In the genomic region with DNA sequence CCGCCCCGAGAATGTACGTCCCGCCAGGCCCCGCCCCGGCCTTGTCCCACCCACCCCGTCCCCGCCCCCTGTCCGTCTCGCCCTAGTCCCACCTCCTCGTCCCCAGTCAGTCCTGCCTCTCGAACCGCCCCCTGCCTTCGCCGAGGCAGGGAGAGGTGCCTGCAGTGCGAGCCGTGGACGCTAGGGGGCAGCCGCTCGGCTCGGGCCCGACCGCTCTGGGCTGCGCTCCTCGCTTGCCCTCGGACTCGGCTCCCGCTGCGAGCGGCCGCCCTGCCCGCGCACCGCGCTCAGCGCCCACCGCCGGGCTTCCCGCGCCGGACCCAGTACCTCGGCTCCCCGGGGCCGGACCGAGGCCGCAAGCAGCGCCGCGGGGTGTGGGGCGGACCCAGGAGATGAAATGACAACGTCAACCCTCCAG, we compare ENCODE assay signal across 8 cellular contexts. TPM values are rescaled to one million over a fixed set of nuclear protein-coding genes. Genes with fewer than 3 reads are reported as not detected.
DNase-seq lines count a peak whose midpoint lies in the region; ATAC-seq and TF ChIP-seq lines count a peak whose summit lies in the region.

Gene VPS4A (plus strand): TSS at position 236 of the 418 bp plus-strand sequence. CDS start 162 bp downstream, at position 398.

- CTCF ChIA-PET in WTC11 (lab: Charles Lee): interaction anchor here (1.3 to 2.2 kb wide), 2 partner anchors 12 to 161 kb away, joined by 6 to 7 read pairs; no protein-coding TSS in a partner anchor

- DNase-seq in AG09309 (ENCODE audit: low read depth): peak; percentile 86
- peak; percentile 86 for DNase-seq in NCI-H2227 treated with DMSO at 0.1 percent for 48 hours (lab: John Stamatoyannopoulos, UW)
- peak; percentile 97 for DNase-seq in WTC11 (ENCODE audit: low spot score)
- DNase-seq in cardiac fibroblast (ENCODE audit: low read depth in 2 of 2): peak; percentile 96 to 98
- DNase-seq in inferior parietal cortex (ENCODE audit: extremely low spot score): peak; percentile 95
- DNase-seq in stimulated activated CD4-positive, alpha-beta T cell treated with anti-CD3 and anti-CD28 coated beads, Interleukin-12 subunit alpha, Interleukin-12 subunit beta, amount 100 ng/mL, for 24 hours (ENCODE audit: low read depth in 2 of 2): peak; percentile 95 to 97

- TF ChIP-seq CTCF in AG09309 (IDR thresholded peaks at IDR 0.05; ENCODE audit: control insufficient read depth, insufficient read depth, low read depth, low read length, missing control alignments): peak; percentile 81
- TF ChIP-seq CTCF in WTC11 (IDR thresholded peaks at IDR 0.05): peak; percentile 95
- TF ChIP-seq CTCF in cardiac fibroblast (IDR thresholded peaks at IDR 0.05; ENCODE audit: low read depth, low read length): peak; percentile 77

- H3K27ac Mint-ChIP-seq in WTC11: peak within 1 kb of the TSS; percentile 96

- POLR2A ChIA-PET in WTC11 (lab: Charles Lee): no interaction called here

- H3K4me3 ChIP-seq in AG09309 (ENCODE audit: control insufficient read depth, low read depth, low read length) (peak within 1 kb of the TSS; percentile 96), cardiac fibroblast (replicated peaks in 1 of 2; ENCODE audit: low read depth in 2 of 2, low read length in 2 of 2) (peak within 1 kb of the TSS; percentile 81 to 86)

- H3K36me3 Mint-ChIP-seq in WTC11: peaks cover 5% of the 10 kb centered on the region; the same call in 1 of the 2 replicates

- ATAC-seq in GM18909 (IDR thresholded peaks at IDR 0.05; ENCODE audit: poor library complexity, unreplicated experiment) (peak; percentile 95), HG03175 (IDR thresholded peaks at IDR 0.05; ENCODE audit: unreplicated experiment) (peak; percentile 94), WTC11 (peak; percentile 95)

- H3K4me1 Mint-ChIP-seq in WTC11: peaks cover 9% of the 10 kb centered on the region

- peak within 1 kb of the TSS; percentile 96 for H3K4me3 Mint-ChIP-seq in WTC11

- no peaks in the 10 kb centered on the region for H3K9me3 Mint-ChIP-seq in WTC11

- H3K27me3 Mint-ChIP-seq in WTC11 (ENCODE audit: low read depth): no peaks in the 10 kb centered on the region

TF ChIP-seq in WTC11, 78 proteins besides CTCF, POLR2A, EP300 and RAD21 (continues in another document):
- TF ChIP-seq NFE2L1 (CRISPR knock-in tag; IDR thresholded peaks at IDR 0.05) (0 out of 2 replicates have a peak, but pooled peaks have one; percentile 32), HMGA2 (CRISPR knock-in tag; IDR thresholded peaks at IDR 0.05) (no peak), ESRRA (CRISPR knock-in tag; IDR thresholded peaks at IDR 0.05; ENCODE audit: borderline replicate concordance) (peak; percentile 36; the same call in 1 of the 2 replicates), TEAD4 (CRISPR knock-in tag; IDR thresholded peaks at IDR 0.05) (peak; percentile 2; the same call in 1 of the 2 replicates), CREM (CRISPR knock-in tag; IDR thresholded peaks at IDR 0.05) (0 out of 2 replicates have a peak, but pooled peaks have one; percentile 6), ATF1 (CRISPR knock-in tag; IDR thresholded peaks at IDR 0.05) (no peak), GABPB1 (CRISPR knock-in tag; IDR thresholded peaks at IDR 0.05) (0 out of 2 replicates have a peak, but pooled peaks have one; percentile 12), ZNF532 (CRISPR knock-in tag; IDR thresholded peaks at IDR 0.05; ENCODE audit: borderline replicate concordance) (no peak), KAT7 (CRISPR knock-in tag; IDR thresholded peaks at IDR 0.05; ENCODE audit: borderline replicate concordance) (peak; percentile 92; the same call in 1 of the 2 replicates), ZNF263 (CRISPR knock-in tag; IDR thresholded peaks at IDR 0.05; ENCODE audit: low read depth) (0 out of 2 replicates have a peak, but pooled peaks have one; percentile 33), ZNF232 (CRISPR knock-in tag; IDR thresholded peaks at IDR 0.05) (peak; percentile 87; the same call in 1 of the 2 replicates), OVOL2 (CRISPR knock-in tag; IDR thresholded peaks at IDR 0.05; ENCODE audit: borderline replicate concordance) (no peak), NR2C2 (CRISPR knock-in tag; IDR thresholded peaks at IDR 0.05) (no peak), AR (CRISPR knock-in tag; IDR thresholded peaks at IDR 0.05) (no peak), NFATC4 (CRISPR knock-in tag; IDR thresholded peaks at IDR 0.05) (no peak), SP1 (CRISPR knock-in tag; conservative IDR thresholded peaks at IDR 0.05) (peak; percentile 85), CBFB (CRISPR knock-in tag; IDR thresholded peaks at IDR 0.05; ENCODE audit: low read depth) (no peak), RORB (CRISPR knock-in tag; IDR thresholded peaks at IDR 0.05) (no peak)
- TF ChIP-seq, protein P1, sequence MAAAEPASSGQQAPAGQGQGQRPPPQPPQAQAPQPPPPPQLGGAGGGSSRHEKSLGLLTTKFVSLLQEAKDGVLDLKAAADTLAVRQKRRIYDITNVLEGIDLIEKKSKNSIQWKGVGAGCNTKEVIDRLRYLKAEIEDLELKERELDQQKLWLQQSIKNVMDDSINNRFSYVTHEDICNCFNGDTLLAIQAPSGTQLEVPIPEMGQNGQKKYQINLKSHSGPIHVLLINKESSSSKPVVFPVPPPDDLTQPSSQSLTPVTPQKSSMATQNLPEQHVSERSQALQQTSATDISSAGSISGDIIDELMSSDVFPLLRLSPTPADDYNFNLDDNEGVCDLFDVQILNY (CRISPR knock-in tag; IDR thresholded peaks at IDR 0.05): peak; percentile 85; the same call in 1 of the 2 replicates
- TF ChIP-seq, protein P2, sequence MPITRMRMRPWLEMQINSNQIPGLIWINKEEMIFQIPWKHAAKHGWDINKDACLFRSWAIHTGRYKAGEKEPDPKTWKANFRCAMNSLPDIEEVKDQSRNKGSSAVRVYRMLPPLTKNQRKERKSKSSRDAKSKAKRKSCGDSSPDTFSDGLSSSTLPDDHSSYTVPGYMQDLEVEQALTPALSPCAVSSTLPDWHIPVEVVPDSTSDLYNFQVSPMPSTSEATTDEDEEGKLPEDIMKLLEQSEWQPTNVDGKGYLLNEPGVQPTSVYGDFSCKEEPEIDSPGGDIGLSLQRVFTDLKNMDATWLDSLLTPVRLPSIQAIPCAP (CRISPR knock-in tag; IDR thresholded peaks at IDR 0.05): peak; percentile 15; the same call in 1 of the 2 replicates
- TF ChIP-seq, protein P3, sequence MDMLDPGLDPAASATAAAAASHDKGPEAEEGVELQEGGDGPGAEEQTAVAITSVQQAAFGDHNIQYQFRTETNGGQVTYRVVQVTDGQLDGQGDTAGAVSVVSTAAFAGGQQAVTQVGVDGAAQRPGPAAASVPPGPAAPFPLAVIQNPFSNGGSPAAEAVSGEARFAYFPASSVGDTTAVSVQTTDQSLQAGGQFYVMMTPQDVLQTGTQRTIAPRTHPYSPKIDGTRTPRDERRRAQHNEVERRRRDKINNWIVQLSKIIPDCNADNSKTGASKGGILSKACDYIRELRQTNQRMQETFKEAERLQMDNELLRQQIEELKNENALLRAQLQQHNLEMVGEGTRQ (CRISPR knock-in tag; IDR thresholded peaks at IDR 0.05): peak; percentile 45; the same call in 1 of the 2 replicates

RNA-seq across cellular contexts. Expression of gene VPS4A, which starts in this region (rescaled TPM):
- total RNA-seq in WTC11 (2021): 24.5 to 28.3 TPM (median 25.5 TPM) in 3 replicates

Comparison
In these comparisons a context has a peak if more than half of its experiments do, and no peak if none do; other contexts are left out.
1. Peak in every context shown above with its lines: DNase-seq, ATAC-seq and H3K4me3 ChIP-seq.